ENCODE assay signal across 15 cellular contexts in genomic region chr11:2096919-2097301, GRCh38. TPM values are rescaled to one million over a fixed set of nuclear protein-coding genes. Genes with fewer than 3 reads are reported as not detected.
DNase-seq lines count a peak whose midpoint lies in the region; ATAC-seq and TF ChIP-seq lines count a peak whose summit lies in the region.
"Had no signal": no experiment of that assay in that cellular context is flagged by ENCODE, and none has a peak within 500 bp of the region (broad histone marks: within the 10 kb centered on the region; RNA-seq: fewer than 3 reads in every experiment).

No MANE protein-coding gene starts in this region.

- no peaks in the 10 kb centered on the region for H3K4me1 Mint-ChIP-seq in activated CD4-positive, alpha-beta T cell treated with anti-CD3 and anti-CD28 coated beads, Interleukin-2, amount 10 ng/mL, durations not matched to agents 24 days and 14 days

- H2AFZ ChIP-seq in hepatocyte, result peak overlapping the region; percentile 27

- H3K36me3 ChIP-seq in BLaER1 treated with 17β-estradiol and CSF1 and Interleukin-3, amounts not matched to agents 10 nM and 100 nM, result no peaks in the 10 kb centered on the region
- H3K36me3 ChIP-seq in hepatocyte (replicated peaks; ENCODE audit: insufficient read depth, low read depth), result no peaks in the 10 kb centered on the region
- H3K36me3 ChIP-seq: cardiac muscle cell had no signal

- H3K27ac Mint-ChIP-seq in activated CD4-positive, alpha-beta T cell treated with anti-CD3 and anti-CD28 coated beads, Interleukin-2, amount 10 ng/mL, durations not matched to agents 24 days and 14 days, result no peak overlapping the region
- H3K27ac Mint-ChIP-seq: CD4-positive, alpha-beta T cell had no signal

- DNase-seq in hepatocyte (ENCODE audit: low spot score) (no peak), sciatic nerve (ENCODE audit: low spot score) (no peak)
- no peak for DNase-seq in activated CD4-positive, alpha-beta T cell treated with anti-CD3 and anti-CD28 coated beads, Interleukin-2, amount 10 ng/mL, durations not matched to agents 24 days and 14 days
- no peak for DNase-seq in activated CD4-positive, alpha-beta T cell treated with anti-CD3 and anti-CD28 coated beads, Interleukin-2, amount 50 U/mL, for 1 hour
- DNase-seq in stimulated activated CD4-positive, alpha-beta T cell treated with anti-CD3 and anti-CD28 coated beads, Interleukin-2, amount 100 ng/mL, for 48 hours, result no peak
- DNase-seq: midbrain; NCI-H2171; stimulated activated naive CD4-positive, alpha-beta T cell treated with Interleukin-2 at 50 U/mL for 16 hours had no signal

- no peak overlapping the region; a peak in 1 of 22 replicates for H3K27ac ChIP-seq in BLaER1 treated with 17β-estradiol and CSF1 and Interleukin-3, amounts not matched to agents 10 nM and 100 nM
- H3K27ac ChIP-seq in hepatocyte, result peak overlapping the region; percentile 92
- H3K27ac ChIP-seq: cardiac muscle cell, KMS-11 had no signal

- TF ChIP-seq CTCF in WI38 (IDR thresholded peaks at IDR 0.05; ENCODE audit: low read depth, low read length), result no peak
- no peak for TF ChIP-seq CTCF in hepatocyte (IDR thresholded peaks at IDR 0.05; ENCODE audit: poor library complexity)

- H3K27me3 Mint-ChIP-seq in activated CD4-positive, alpha-beta T cell treated with anti-CD3 and anti-CD28 coated beads, Interleukin-2, amount 10 ng/mL, durations not matched to agents 24 days and 14 days, result peaks cover 5% of the 10 kb centered on the region
- H3K27me3 Mint-ChIP-seq: CD4-positive, alpha-beta T cell had no signal

- H3K4me1 ChIP-seq in BLaER1 treated with 17β-estradiol and CSF1 and Interleukin-3, amounts not matched to agents 10 nM and 100 nM, result peaks cover 29 to 77% (median 66%) of the 10 kb centered on the region in 10 experiments
- peaks cover 25% of the 10 kb centered on the region for H3K4me1 ChIP-seq in hepatocyte (ENCODE audit: insufficient read depth)

- H4K20me1 ChIP-seq in BLaER1 treated with 17β-estradiol and CSF1 and Interleukin-3, amounts not matched to agents 10 nM and 100 nM, result peaks cover 0 to 62% (median 27%) of the 10 kb centered on the region in 11 experiments; a peak in 16 of 22 replicates
- H4K20me1 ChIP-seq in hepatocyte (ENCODE audit: insufficient read depth, poor library complexity, severe bottlenecking), result no peaks in the 10 kb centered on the region

- H3K9me3 Mint-ChIP-seq in activated CD4-positive, alpha-beta T cell treated with anti-CD3 and anti-CD28 coated beads, Interleukin-2, amount 10 ng/mL, durations not matched to agents 24 days and 14 days, result no peaks in the 10 kb centered on the region
- H3K9me3 Mint-ChIP-seq: CD4-positive, alpha-beta T cell had no signal

- H3K9ac ChIP-seq in BLaER1 treated with 17β-estradiol and CSF1 and Interleukin-3, amounts not matched to agents 10 nM and 100 nM, result peak overlapping the region in 2 of 11 experiments; percentile 9 to 27; a peak in 1 of 22 replicates
- H3K9ac ChIP-seq: KMS-11 had no signal

- intact Hi-C loops in sciatic nerve (cut with DNase I), result no loop called here
- intact Hi-C loops in activated CD4-positive, alpha-beta T cell treated with anti-CD3 and anti-CD28 coated beads, Interleukin-2, amount 10 ng/mL, durations not matched to agents 24 days and 14 days (cut with micrococcal nuclease), result no loop called here

- H3K4me2 ChIP-seq in BLaER1 treated with 17β-estradiol and CSF1 and Interleukin-3, amounts not matched to agents 10 nM and 100 nM, result peak overlapping the region in 10 of 11 experiments; percentile 23 to 51 (median 42); a peak in 16 of 22 replicates
- H3K4me2 ChIP-seq in hepatocyte, result peak overlapping the region; percentile 17
- H3K4me2 ChIP-seq: KMS-11 had no signal

- ATAC-seq in sciatic nerve, result peak; percentile 58
- no peak for ATAC-seq in HG02588 (IDR thresholded peaks at IDR 0.05; ENCODE audit: unreplicated experiment)

- H3K36me3 Mint-ChIP-seq in activated CD4-positive, alpha-beta T cell treated with anti-CD3 and anti-CD28 coated beads, Interleukin-2, amount 10 ng/mL, durations not matched to agents 24 days and 14 days (ENCODE audit: low read depth), result no peaks in the 10 kb centered on the region

- peaks cover 0 to 6% (median 0%) of the 10 kb centered on the region in 11 experiments; a peak in 1 of 22 replicates for H3K9me3 ChIP-seq in BLaER1 treated with 17β-estradiol and CSF1 and Interleukin-3, amounts not matched to agents 10 nM and 100 nM (replicated peaks in 1 of 11)
- no peaks in the 10 kb centered on the region for H3K9me3 ChIP-seq in hepatocyte (ENCODE audit: low read depth)

- H3K79me2 ChIP-seq in hepatocyte, result no peaks in the 10 kb centered on the region

- H3K9me2 ChIP-seq in hepatocyte (replicated peaks; ENCODE audit: insufficient read depth), result no peaks in the 10 kb centered on the region

- H3K4me3 ChIP-seq in BLaER1 treated with 17β-estradiol and CSF1 and Interleukin-3, amounts not matched to agents 10 nM and 100 nM, result no peak overlapping the region
- peak overlapping the region; percentile 18; the same call in 1 of the 2 replicates for H3K4me3 ChIP-seq in WI38 (ENCODE audit: low read depth, low read length)
- no peak overlapping the region for H3K4me3 ChIP-seq in hepatocyte
- H3K4me3 ChIP-seq: cardiac muscle cell had no signal

- no peak overlapping the region for H3K4me3 Mint-ChIP-seq in activated CD4-positive, alpha-beta T cell treated with anti-CD3 and anti-CD28 coated beads, Interleukin-2, amount 10 ng/mL, durations not matched to agents 24 days and 14 days
- H3K4me3 Mint-ChIP-seq: CD4-positive, alpha-beta T cell had no signal

- WGBS in hepatocyte (ENCODE audit: low lambda C conversion rate, missing lambda C conversion rate), result 78% methylated on average over 17 of the region's 17 CpGs

- peaks cover 14 to 65% (median 45%) of the 10 kb centered on the region in 11 experiments; a peak in 21 of 22 replicates for H3K27me3 ChIP-seq in BLaER1 treated with 17β-estradiol and CSF1 and Interleukin-3, amounts not matched to agents 10 nM and 100 nM
- no peaks in the 10 kb centered on the region for H3K27me3 ChIP-seq in hepatocyte
- H3K27me3 ChIP-seq: cardiac muscle cell had no signal

RNA-seq across cellular contexts. Expression of gene IGF2, which starts 42.3 kb away (rescaled TPM):
- total RNA-seq in hepatocyte (1,323 and 1,507 TPM in 2 replicates), sciatic nerve (473 TPM)
- 2,911 and 3,175 TPM in 2 replicates for polyA plus RNA-seq in hepatocyte
- total RNA-seq in activated CD4-positive, alpha-beta T cell treated with anti-CD3 and anti-CD28 coated beads, Interleukin-2, amount 10 ng/mL, durations not matched to agents 24 days and 14 days, result 0.45 and 1.1 TPM in 2 replicates
- total RNA-seq: CD4-positive, alpha-beta T cell; RPMI7951 had no signal

Comparison
In these comparisons a context has a peak if more than half of its experiments do, and no peak if none do; other contexts are left out.
1. RNA of gene IGF2, which starts 42.3 kb away (total RNA-seq): 1,323 to 1,507 TPM in hepatocyte and 473 TPM in sciatic nerve (single experiment); 0.45 to 1.1 TPM in activated CD4-positive, alpha-beta T cell treated with anti-CD3 and anti-CD28 coated beads, Interleukin-2, amount 10 ng/mL, durations not matched to agents 24 days and 14 days; every median in the first group is over 100 times any median in the second.